20 cellular contexts compared by ENCODE assay signal in the genomic region with DNA sequence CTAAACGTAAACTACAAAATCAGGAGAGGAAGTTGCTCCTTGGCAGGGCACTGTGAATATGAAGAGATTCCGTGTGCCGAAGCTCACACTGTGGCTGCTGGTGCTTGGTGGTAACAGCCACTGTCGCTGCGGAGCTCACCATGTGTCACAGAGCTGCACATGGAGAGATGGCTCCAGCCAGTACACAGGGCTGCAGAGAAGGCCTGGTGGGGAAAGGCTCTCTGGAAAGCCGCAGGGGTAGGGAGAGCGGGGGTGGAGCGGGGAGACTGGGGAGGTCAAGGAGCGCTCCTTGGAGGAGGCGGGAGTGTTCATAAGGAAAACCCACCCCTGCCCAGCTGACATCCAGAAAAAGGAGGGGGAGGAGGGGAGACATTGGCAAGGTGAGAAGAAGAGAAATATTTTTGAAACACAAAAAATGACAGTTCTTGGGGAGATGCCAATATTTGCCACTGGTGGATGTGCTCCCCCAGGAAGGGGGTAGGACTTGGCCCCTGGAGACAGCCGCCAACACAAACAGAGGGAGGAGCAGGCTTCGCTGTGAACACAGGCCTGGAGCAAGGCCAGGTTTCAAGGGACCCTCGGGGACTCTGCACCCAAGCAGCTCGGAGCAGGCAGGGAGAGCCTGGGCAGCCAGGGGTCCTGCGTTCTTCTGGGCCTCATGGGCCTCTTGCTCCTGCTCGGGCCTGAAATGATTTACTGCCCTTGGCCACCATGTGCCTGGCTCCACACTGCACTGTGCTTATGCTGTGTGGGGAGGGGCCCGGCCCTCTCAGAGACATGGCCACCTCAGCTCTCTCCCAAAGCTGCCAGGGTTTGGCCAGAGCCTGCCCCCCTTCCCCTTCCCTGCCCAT.
DNase-seq lines count a peak whose midpoint lies in the region; ATAC-seq and TF ChIP-seq lines count a peak whose summit lies in the region.
"Had no signal": no experiment of that assay in that cellular context is flagged by ENCODE, and none has a peak within 500 bp of the region (broad histone marks: within the 10 kb centered on the region; RNA-seq: fewer than 3 reads in every experiment).

No MANE protein-coding gene starts in this region.

- H2AFZ ChIP-seq in osteoblast (ENCODE audit: low read length): no peak overlapping the region

- no peak overlapping the region for H3K4me2 ChIP-seq in osteoblast (ENCODE audit: insufficient read depth, low read length)

- H3K4me3 ChIP-seq in breast epithelium: no peak overlapping the region
- H3K4me3 ChIP-seq in osteoblast (ENCODE audit: insufficient read depth, low read length): no peak overlapping the region
- H3K4me3 ChIP-seq in BE2C (ENCODE audit: low read depth, low read length): no peak overlapping the region
- H3K4me3 ChIP-seq: colonic mucosa, K562, right atrium auricular region, tibial nerve had no signal

- no peaks in the 10 kb centered on the region for H3K27me3 ChIP-seq in breast epithelium
- no peaks in the 10 kb centered on the region for H3K27me3 ChIP-seq in osteoblast (ENCODE audit: insufficient read depth, low read length)
- H3K27me3 ChIP-seq in BE2C: no peaks in the 10 kb centered on the region
- H3K27me3 ChIP-seq: colonic mucosa, right atrium auricular region, tibial nerve had no signal

- no peaks in the 10 kb centered on the region for H3K36me3 ChIP-seq in breast epithelium
- no peaks in the 10 kb centered on the region for H3K36me3 ChIP-seq in osteoblast (ENCODE audit: insufficient read depth, low read length)
- H3K36me3 ChIP-seq in BE2C: no peaks in the 10 kb centered on the region
- H3K36me3 ChIP-seq: colonic mucosa, right atrium auricular region, tibial nerve had no signal

- peak overlapping the region; percentile 22 to 80 for H3K27ac ChIP-seq in breast epithelium
- no peak overlapping the region for H3K27ac ChIP-seq in osteoblast (ENCODE audit: low read depth, low read length)
- H3K27ac ChIP-seq: colonic mucosa, right atrium auricular region, RWPE1, tibial nerve had no signal

- TF ChIP-seq CTCF in breast epithelium (IDR thresholded peaks at IDR 0.05) (no peak), osteoblast (IDR thresholded peaks at IDR 0.05; ENCODE audit: extremely low read depth, low read depth, low read length) (no peak), BE2C (IDR thresholded peaks at IDR 0.05; ENCODE audit: low read depth, low read length) (no peak)

- H3K79me2 ChIP-seq in osteoblast (ENCODE audit: insufficient read depth, low read length): no peaks in the 10 kb centered on the region

- H3K9me3 ChIP-seq in breast epithelium (no peaks in the 10 kb centered on the region), osteoblast (ENCODE audit: low read depth, low read length) (no peaks in the 10 kb centered on the region), BE2C (no peaks in the 10 kb centered on the region)
- H3K9me3 ChIP-seq: colonic mucosa, right atrium auricular region had no signal

- intact Hi-C loops in breast epithelium (cut with DNase I; ENCODE audit: low total_unique reads): no loop called here

- DNase-seq in DMS79 treated with DMSO at 0.1 percent for 48 hours (lab: John Stamatoyannopoulos, UW): peak; percentile 67
- DNase-seq in NCI-H2029 treated with DMSO at 0.1 percent for 48 hours (lab: John Stamatoyannopoulos, UW): peak; percentile 25
- no peak for DNase-seq in breast epithelium (ENCODE audit: low spot score in 2 of 2)
- DNase-seq in osteoblast (ENCODE audit: insufficient read length, low spot score, missing footprints): peak; percentile 27
- DNase-seq in DMS153 (lab: John Stamatoyannopoulos, UW): no peak
- no peak for DNase-seq in BE2C
- no peak for DNase-seq in NCI-H524 (lab: John Stamatoyannopoulos, UW)
- DNase-seq: activated naive CD4-positive, alpha-beta T cell treated with anti-CD3 and anti-CD28 coated beads for 36 hours; colonic mucosa; HFFc6; hippocampal formation; MV-4-11; NCI-H226; stimulated activated naive B cell treated with anti-CD40 and anti-IgM and Interleukin-4, amounts not matched to agents 10 μg/mL and 1 μg/mL and 100 μg/mL, for 72 hours; T-cell had no signal

- H3K4me1 ChIP-seq in breast epithelium (peaks cover 0 to 4% of the 10 kb centered on the region in 2 donors), osteoblast (ENCODE audit: insufficient read depth, low read length) (no peaks in the 10 kb centered on the region), BE2C (no peaks in the 10 kb centered on the region)
- H3K4me1 ChIP-seq: colonic mucosa, right atrium auricular region, tibial nerve had no signal

- no peak for TF ChIP-seq POLR2A in breast epithelium (IDR thresholded peaks at IDR 0.05)

- no peak for ATAC-seq in GM19351 (IDR thresholded peaks at IDR 0.05; ENCODE audit: unreplicated experiment)
- ATAC-seq: K562; stimulated activated naive B cell treated with anti-CD40 and anti-IgM and Interleukin-4, amounts not matched to agents 10 μg/mL and 1 μg/mL and 100 μg/mL, for 72 hours; T-cell had no signal

- H4K20me1 ChIP-seq in osteoblast (ENCODE audit: insufficient read depth, low read length): no peaks in the 10 kb centered on the region

Comparison
In these comparisons a context has a peak if more than half of its experiments do, and no peak if none do; other contexts are left out.
1. DNase-seq: peak in DMS79 treated with DMSO at 0.1 percent for 48 hours (single experiment), NCI-H2029 treated with DMSO at 0.1 percent for 48 hours (single experiment) and osteoblast (single experiment); none in breast epithelium (0 of 2), DMS153 (single experiment), BE2C (single experiment) and NCI-H524 (0 of 2).